In genomic region chr4:169143335-169143734, GRCh38 we compare ENCODE assay signal across 32 cellular contexts.
DNase-seq lines count a peak whose midpoint lies in the region; ATAC-seq lines count a peak whose summit lies in the region.
"Had no signal": no experiment of that assay in that cellular context is flagged by ENCODE, and none has a peak within 500 bp of the region (broad histone marks: within the 10 kb centered on the region; RNA-seq: fewer than 3 reads in every experiment).

No MANE protein-coding gene starts in this region.

- H3K4me1 Mint-ChIP-seq in activated CD4-positive, alpha-beta T cell treated with anti-CD3 and anti-CD28 coated beads for 36 hours, result no peaks in the 10 kb centered on the region
- H3K4me1 Mint-ChIP-seq: activated CD4-positive, alpha-beta T cell treated with anti-CD3 and anti-CD28 coated beads, Interleukin-2, amount 10 ng/mL, durations not matched to agents 24 days and 14 days; activated CD8-positive, alpha-beta memory T cell treated with anti-CD3 and anti-CD28 coated beads, Interleukin-2, amount 10 ng/mL, durations not matched to agents 7 days and 5 days; CD4-positive, alpha-beta memory T cell had no signal

- no peak overlapping the region for H3K27ac Mint-ChIP-seq in activated CD4-positive, alpha-beta T cell treated with anti-CD3 and anti-CD28 coated beads for 36 hours
- H3K27ac Mint-ChIP-seq: activated CD4-positive, alpha-beta T cell treated with anti-CD3 and anti-CD28 coated beads, Interleukin-2, amount 10 ng/mL, durations not matched to agents 24 days and 14 days; activated CD8-positive, alpha-beta memory T cell treated with anti-CD3 and anti-CD28 coated beads, Interleukin-2, amount 10 ng/mL, durations not matched to agents 7 days and 5 days; activated naive CD4-positive, alpha-beta T cell treated with anti-CD3 and anti-CD28 coated beads for 36 hours; CD4-positive, alpha-beta memory T cell; stimulated activated naive CD8-positive, alpha-beta T cell treated with anti-CD3 and anti-CD28 coated beads, Interleukin-15, Interleukin-2, amounts not matched to agents 100 ng/mL and 50 ng/mL, for 24 hours had no signal

- no peak for ATAC-seq in activated CD4-positive, alpha-beta T cell treated with anti-CD3 and anti-CD28 coated beads for 36 hours
- ATAC-seq in HG02623 (IDR thresholded peaks at IDR 0.05; ENCODE audit: unreplicated experiment), result no peak
- ATAC-seq: activated CD8-positive, alpha-beta memory T cell treated with anti-CD3 and anti-CD28 coated beads, Interleukin-2, amount 10 ng/mL, durations not matched to agents 7 days and 5 days; body of pancreas; heart right ventricle; left cardiac atrium; Panc1; sciatic nerve had no signal

- in situ Hi-C loops in ACHN (cut with HindIII; ENCODE audit: low pct_ligation_motif_present, low pct_unique_long_range_greater_than_20kb, low sequenced_read_pairs), result no loop called here

- CTCF ChIA-PET in activated CD4-positive, alpha-beta T cell treated with anti-CD3 and anti-CD28 coated beads for 36 hours (lab: Charles Lee), result interaction anchor here (0.7 kb wide), 1 partner anchor 349 kb away, joined by 3 read pairs; no protein-coding TSS in a partner anchor

- no peaks in the 10 kb centered on the region for H3K27me3 Mint-ChIP-seq in activated CD4-positive, alpha-beta T cell treated with anti-CD3 and anti-CD28 coated beads for 36 hours
- H3K27me3 Mint-ChIP-seq: activated CD4-positive, alpha-beta T cell treated with anti-CD3 and anti-CD28 coated beads, Interleukin-2, amount 10 ng/mL, durations not matched to agents 24 days and 14 days had no signal

- no peaks in the 10 kb centered on the region for H3K36me3 Mint-ChIP-seq in activated CD4-positive, alpha-beta T cell treated with anti-CD3 and anti-CD28 coated beads for 36 hours (ENCODE audit: low read depth)
- H3K36me3 Mint-ChIP-seq: activated CD8-positive, alpha-beta memory T cell treated with anti-CD3 and anti-CD28 coated beads, Interleukin-2, amount 10 ng/mL, durations not matched to agents 7 days and 5 days; CD4-positive, alpha-beta memory T cell had no signal

- POLR2A ChIA-PET in activated CD4-positive, alpha-beta T cell treated with anti-CD3 and anti-CD28 coated beads for 36 hours (lab: Charles Lee), result no interaction called here

- H3K9me3 Mint-ChIP-seq in activated CD4-positive, alpha-beta T cell treated with anti-CD3 and anti-CD28 coated beads for 36 hours (ENCODE audit: low read depth), result no peaks in the 10 kb centered on the region
- H3K9me3 Mint-ChIP-seq: activated CD4-positive, alpha-beta T cell treated with anti-CD3 and anti-CD28 coated beads, Interleukin-2, amount 10 ng/mL, durations not matched to agents 24 days and 14 days; activated naive CD4-positive, alpha-beta T cell treated with anti-CD3 and anti-CD28 coated beads for 36 hours; CD4-positive, alpha-beta memory T cell; neural crest cell; stimulated activated naive CD8-positive, alpha-beta T cell treated with anti-CD3 and anti-CD28 coated beads, Interleukin-15, Interleukin-2, amounts not matched to agents 100 ng/mL and 50 ng/mL, for 24 hours had no signal

- intact Hi-C loops in activated CD4-positive, alpha-beta T cell treated with anti-CD3 and anti-CD28 coated beads for 36 hours (cut with DNase I, micrococcal nuclease), result no loop called here

- DNase-seq in ACHN (peak; percentile 66), NCI-H69 (lab: John Stamatoyannopoulos, UW) (peak; percentile 12), islet precursor cell (peak; percentile 55), occipital lobe (lab: John Stamatoyannopoulos, UW) (peak; percentile 10), NAMALWA (ENCODE audit: low spot score) (no peak)
- no peak for DNase-seq in activated CD4-positive, alpha-beta T cell treated with anti-CD3 and anti-CD28 coated beads for 36 hours
- DNase-seq in central memory CD4-positive, alpha-beta T cell, result no peak
- DNase-seq: activated CD4-positive, alpha-beta T cell treated with anti-CD3 and anti-CD28 coated beads, Interleukin-2, amount 10 ng/mL, durations not matched to agents 24 days and 14 days; activated CD8-positive, alpha-beta memory T cell treated with anti-CD3 and anti-CD28 coated beads, Interleukin-2, amount 10 ng/mL, durations not matched to agents 7 days and 5 days; activated naive CD4-positive, alpha-beta T cell treated with anti-CD3 and anti-CD28 coated beads for 36 hours; adrenal gland; AML-193; body of pancreas; CD4-positive, alpha-beta memory T cell; cerebellar nuclear complex; EL; foreskin melanocyte; heart right ventricle; left cardiac atrium; mammary epithelial cell; MM.1S; NCI-H1417; NCI-H226; SIG-M5; stimulated activated CD8-positive, alpha-beta memory T cell treated with anti-CD3 and anti-CD28 coated beads, Interleukin-4, amount 100 ng/mL, for 48 hours; T1000; WERI-Rb-1 had no signal

- no peak overlapping the region for H3K4me3 Mint-ChIP-seq in activated CD4-positive, alpha-beta T cell treated with anti-CD3 and anti-CD28 coated beads for 36 hours
- H3K4me3 Mint-ChIP-seq: activated CD4-positive, alpha-beta T cell treated with anti-CD3 and anti-CD28 coated beads, Interleukin-2, amount 10 ng/mL, durations not matched to agents 24 days and 14 days; activated CD8-positive, alpha-beta memory T cell treated with anti-CD3 and anti-CD28 coated beads, Interleukin-2, amount 10 ng/mL, durations not matched to agents 7 days and 5 days; activated naive CD4-positive, alpha-beta T cell treated with anti-CD3 and anti-CD28 coated beads for 36 hours; CD4-positive, alpha-beta memory T cell; neural crest cell; stimulated activated naive CD8-positive, alpha-beta T cell treated with anti-CD3 and anti-CD28 coated beads, Interleukin-15, Interleukin-2, amounts not matched to agents 100 ng/mL and 50 ng/mL, for 24 hours had no signal

Comparison
In these comparisons a context has a peak if more than half of its experiments do, and no peak if none do; other contexts are left out.
1. DNase-seq: peak in ACHN (single experiment), NCI-H69 (single experiment), islet precursor cell (single experiment) and occipital lobe (single experiment); none in activated CD4-positive, alpha-beta T cell treated with anti-CD3 and anti-CD28 coated beads for 36 hours (single experiment), NAMALWA (single experiment) and central memory CD4-positive, alpha-beta T cell (single experiment).